Comparison of ENCODE assay signal across 8 cellular contexts in genomic region chr6:1611572-1612385, GRCh38. TPM values are rescaled to one million over a fixed set of nuclear protein-coding genes. Genes with fewer than 3 reads are reported as not detected.
A peak's percentile ranks its signal among the peaks of the same experiment; 100 is the strongest.
DNase-seq lines count a peak whose midpoint lies in the region; ATAC-seq and TF ChIP-seq lines count a peak whose summit lies in the region.

No MANE protein-coding gene starts in this region.

- H3K56ac ChIP-seq in mesendoderm (ENCODE audit: low read length): peak overlapping the region; percentile 73

- H4K8ac ChIP-seq in mesendoderm (ENCODE audit: low read depth, low read length): no peak overlapping the region

- no peak for ATAC-seq in HG02885 (IDR thresholded peaks at IDR 0.05; ENCODE audit: poor library complexity, unreplicated experiment)
- no peak for ATAC-seq in HG02678 (IDR thresholded peaks at IDR 0.05; ENCODE audit: unreplicated experiment)
- no peak for ATAC-seq in GM18505 (IDR thresholded peaks at IDR 0.05; ENCODE audit: unreplicated experiment)

- peak overlapping the region; percentile 36 for H3K18ac ChIP-seq in mesendoderm (ENCODE audit: low read length)

- H3K27ac ChIP-seq in breast epithelium (peak overlapping the region; percentile 67 to 97), mesendoderm (ENCODE audit: low read depth, low read length) (no peak overlapping the region)

- H3K9me3 ChIP-seq in breast epithelium: no peaks in the 10 kb centered on the region

- H3K4me3 ChIP-seq in breast epithelium (peak overlapping the region; percentile 68 to 91 (median 72)), mesendoderm (ENCODE audit: low read length) (peak overlapping the region; percentile 60)

- WGBS in mesendoderm (ENCODE audit: extremely low coverage, insufficient coverage, low lambda C conversion rate): no CpG with 5 or more reads among the region's 73 CpGs

- H2BK5ac ChIP-seq in mesendoderm (ENCODE audit: low read length): no peak overlapping the region

- no peak overlapping the region for H3K23ac ChIP-seq in mesendoderm (ENCODE audit: low read length)

- intact Hi-C loops in breast epithelium (cut with DNase I; ENCODE audit: low total_unique reads): loop anchor here (10.0 kb wide), 2 partner anchors 153 to 633 kb away; partner anchors contain the start of gene GMDS

- H3K4me1 ChIP-seq in breast epithelium (no peaks in the 10 kb centered on the region), mesendoderm (ENCODE audit: control insufficient read depth, low read depth, low read length) (peaks cover 4% of the 10 kb centered on the region)

- no peak overlapping the region for H2AK5ac ChIP-seq in mesendoderm (ENCODE audit: low read length)

- H3K4me2 ChIP-seq in mesendoderm (ENCODE audit: low read length): peak overlapping the region; percentile 62

- H3K27me3 ChIP-seq in breast epithelium (peaks cover 0 to 19% of the 10 kb centered on the region in 2 donors), mesendoderm (ENCODE audit: insufficient read depth, low read length, poor library complexity) (peaks cover 39% of the 10 kb centered on the region)

- H4K5ac ChIP-seq in mesendoderm (ENCODE audit: low read length): no peak overlapping the region

- no peak overlapping the region for H2BK15ac ChIP-seq in mesendoderm (replicated peaks; ENCODE audit: low read depth)

- peak overlapping the region; percentile 55 for H3K9ac ChIP-seq in mesendoderm (ENCODE audit: low read length)

- TF ChIP-seq CTCF in breast epithelium (IDR thresholded peaks at IDR 0.05): no peak

- TF ChIP-seq POLR2A in breast epithelium (IDR thresholded peaks at IDR 0.05) (no peak), GM18505 (IDR thresholded peaks at IDR 0.05; ENCODE audit: borderline replicate concordance, extremely low read depth, insufficient read depth, insufficient read length) (no peak)

- no peak overlapping the region for H2BK120ac ChIP-seq in mesendoderm (ENCODE audit: low read depth, low read length)

- no peaks in the 10 kb centered on the region for H3K79me1 ChIP-seq in mesendoderm (ENCODE audit: low read length)

- H3K36me3 ChIP-seq in breast epithelium (no peaks in the 10 kb centered on the region), mesendoderm (ENCODE audit: control insufficient read depth, insufficient read depth, low read length) (no peaks in the 10 kb centered on the region)

- DNase-seq in Daoy (ENCODE audit: low read depth): peak; percentile 64
- peak; percentile 70 for DNase-seq in M059J (ENCODE audit: low read depth)
- DNase-seq in breast epithelium (ENCODE audit: low spot score in 2 of 2): no peak
- peak; percentile 22 for DNase-seq in mesendoderm
- no peak for DNase-seq in A172 (ENCODE audit: low spot score)

- no peak overlapping the region for H3K4ac ChIP-seq in mesendoderm (ENCODE audit: low read depth, low read length)

- no peaks in the 10 kb centered on the region for H3K79me2 ChIP-seq in mesendoderm (ENCODE audit: control insufficient read depth, insufficient read depth, low read length)

RNA-seq across cellular contexts. Expression of gene FOXC1, which starts 2.1 kb away (rescaled TPM):
- 5.9 and 7.0 TPM in 2 replicates for total RNA-seq in Daoy (2014; rRNA removed; shearing (Covaris generic))
- 8.3 and 10.2 TPM in 2 replicates for total RNA-seq in M059J (2014; rRNA removed; shearing (Covaris generic))
- 10 to 100 TPM in 1 of 3 donors, 1 to 10 TPM in 2; 3.7 to 13.2 (median 7.5) TPM for total RNA-seq in breast epithelium
- 1.1 TPM for polyA plus RNA-seq in mesendoderm (2013, experiment 1 of 2)
- polyA plus RNA-seq in mesendoderm (2013, experiment 2 of 2): 1.1 TPM
- 3.5 and 4.6 TPM in 2 replicates for total RNA-seq in A172 (2014; rRNA removed; shearing (Covaris generic))

Comparison
In these comparisons a context has a peak if more than half of its experiments do, and no peak if none do; other contexts are left out.
1. DNase-seq: peak in Daoy (single experiment), M059J (single experiment) and mesendoderm (single experiment); none in breast epithelium (0 of 2) and A172 (single experiment).